ENCODE assay signal across 23 cellular contexts in the genomic region with DNA sequence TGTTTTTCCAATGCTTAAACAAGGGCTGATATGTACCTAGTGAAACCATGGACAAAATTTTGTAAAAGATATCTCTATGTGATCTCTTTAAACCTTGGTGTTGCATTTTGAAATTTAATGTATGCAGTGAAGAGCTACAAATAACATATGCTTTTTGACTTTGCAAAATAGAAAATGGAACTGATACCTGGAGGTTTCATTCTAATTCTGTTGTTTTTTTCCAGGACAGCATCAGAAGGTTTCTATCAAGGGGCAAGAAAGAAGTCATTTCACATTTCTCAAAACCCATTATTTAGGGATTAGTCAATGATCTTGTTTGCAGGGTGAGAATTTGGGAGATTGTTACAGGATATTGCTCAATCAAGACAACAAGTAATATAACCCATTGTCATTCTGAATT.
A peak's percentile ranks its signal among the peaks of the same experiment; 100 is the strongest.
DNase-seq lines count a peak whose midpoint lies in the region; ATAC-seq and FAIRE-seq lines count a peak whose summit lies in the region.
"Had no signal": no experiment of that assay in that cellular context is flagged by ENCODE, and none has a peak within 500 bp of the region (broad histone marks: within the 10 kb centered on the region; RNA-seq: fewer than 3 reads in every experiment).

No MANE protein-coding gene starts in this region.

- FAIRE-seq in small intestine (lab: Jason Lieb, UNC) = no peak
- FAIRE-seq: A549, D721Med, G401.6, GM12891 had no signal

- H3K4me1 ChIP-seq in small intestine (ENCODE audit: control insufficient read depth in 2 of 2, insufficient read depth in 1 of 2, low read depth in 1 of 2, low read length in 1 of 2) = no peaks in the 10 kb centered on the region
- H3K4me1 ChIP-seq: A549, BE2C, BLaER1, Caco-2 had no signal

- no peak overlapping the region for H3K4me3 ChIP-seq in small intestine (ENCODE audit: low read depth in 1 of 2, low read length in 2 of 2)
- H3K4me3 ChIP-seq: A549, BLaER1 had no signal

- peak; percentile 41 for ATAC-seq in GM18868 (IDR thresholded peaks at IDR 0.05; ENCODE audit: unreplicated experiment)
- ATAC-seq in GM21390 (IDR thresholded peaks at IDR 0.05; ENCODE audit: unreplicated experiment) = peak; percentile 69
- ATAC-seq in HG02588 (IDR thresholded peaks at IDR 0.05; ENCODE audit: unreplicated experiment) = peak; percentile 50
- ATAC-seq in HG03432 (IDR thresholded peaks at IDR 0.05; ENCODE audit: unreplicated experiment) = peak; percentile 43
- ATAC-seq in HG03108 (IDR thresholded peaks at IDR 0.05; ENCODE audit: unreplicated experiment) = no peak
- no peak for ATAC-seq in HG03460 (IDR thresholded peaks at IDR 0.05; ENCODE audit: unreplicated experiment)
- ATAC-seq: A549 had no signal

- no peak for DNase-seq in activated naive CD4-positive, alpha-beta T cell treated with Interleukin-2 at 50 U/mL for 16 hours
- no peak for DNase-seq in small intestine
- DNase-seq: AML-193; BE2C; C1 segment of cervical spinal cord; Caco-2; Calu3; CD4-positive, alpha-beta memory T cell; CD4-positive, CD25-positive, alpha-beta regulatory T cell; DMS79 treated with DMSO at 0.1 percent for 48 hours; GF-D8 had no signal

- no peaks in the 10 kb centered on the region for H3K9me3 ChIP-seq in small intestine (ENCODE audit: control insufficient read depth, low read depth)
- H3K9me3 ChIP-seq: A549, BE2C, BLaER1, Caco-2 had no signal

- H3K36me3 ChIP-seq in small intestine (ENCODE audit: control insufficient read depth in 2 of 2, insufficient read depth in 2 of 2, low read length in 2 of 2) = no peaks in the 10 kb centered on the region
- H3K36me3 ChIP-seq: BE2C, BLaER1 had no signal

- no peak overlapping the region for H3K27ac ChIP-seq in small intestine (ENCODE audit: low read depth in 1 of 2, low read length in 1 of 2)
- H3K27ac ChIP-seq: 22Rv1, A549, BLaER1 had no signal

- no peaks in the 10 kb centered on the region for H3K27me3 ChIP-seq in small intestine (ENCODE audit: control insufficient read depth in 2 of 2, insufficient read depth in 2 of 2, low read length in 2 of 2)
- H3K27me3 ChIP-seq: BE2C, BLaER1 had no signal

Comparison
In these comparisons a context has a peak if more than half of its experiments do, and no peak if none do; other contexts are left out.
1. ATAC-seq: peak in GM18868 (single experiment), GM21390 (single experiment), HG02588 (single experiment) and HG03432 (single experiment); none in HG03108 (single experiment) and HG03460 (single experiment).